Comparison of ENCODE assay signal across 17 cellular contexts in genomic region chr11:59574467-59574866, GRCh38. TPM values are rescaled to one million over a fixed set of nuclear protein-coding genes. Genes with fewer than 3 reads are reported as not detected.
DNase-seq lines count a peak whose midpoint lies in the region; ATAC-seq and TF ChIP-seq lines count a peak whose summit lies in the region.
"Had no signal": no experiment of that assay in that cellular context is flagged by ENCODE, and none has a peak within 500 bp of the region (broad histone marks: within the 10 kb centered on the region; RNA-seq: fewer than 3 reads in every experiment).

No MANE protein-coding gene starts in this region.

- H3K27me3 Mint-ChIP-seq in HFFc6 (ENCODE audit: insufficient read depth) (peaks cover 2% of the 10 kb centered on the region; the same call in 1 of the 2 replicates), progenitor cell of endocrine pancreas (no peaks in the 10 kb centered on the region)

- no peak overlapping the region for H3K4me3 ChIP-seq in AG10803 (ENCODE audit: low read length)
- H3K4me3 ChIP-seq: ovary had no signal

- peak overlapping the region; percentile 51 for H3K27ac ChIP-seq in epithelial cell of prostate

- ATAC-seq in HG03139 (IDR thresholded peaks at IDR 0.05; ENCODE audit: unreplicated experiment), result no peak

- H3K36me3 Mint-ChIP-seq in HFFc6 (ENCODE audit: low read depth) (peaks cover 56% of the 10 kb centered on the region), progenitor cell of endocrine pancreas (ENCODE audit: insufficient read depth) (peaks cover 24% of the 10 kb centered on the region)

- H3K4me3 Mint-ChIP-seq in HFFc6, result no peak overlapping the region
- H3K4me3 Mint-ChIP-seq in progenitor cell of endocrine pancreas (ENCODE audit: low read depth), result no peak overlapping the region
- H3K4me3 Mint-ChIP-seq: CD14-positive monocyte had no signal

- DNase-seq in AG10803 (ENCODE audit: low read depth) (peak; percentile 32), HFFc6 (no peak), epithelial cell of prostate (ENCODE audit: low read depth, low spot score) (no peak), progenitor cell of endocrine pancreas (ENCODE audit: low spot score, unreplicated experiment) (no peak), NCI-H1048 (lab: John Stamatoyannopoulos, UW) (no peak)
- no peak for DNase-seq in stimulated activated naive CD4-positive, alpha-beta T cell (lab: John Stamatoyannopoulos, UW)
- DNase-seq in activated CD4-positive, alpha-beta T cell treated with anti-CD3 and anti-CD28 coated beads, Interleukin-2, amount 50 U/mL, for 48 hours, result no peak
- DNase-seq: activated CD4-positive, alpha-beta T cell treated with anti-CD3 and anti-CD28 coated beads, Interleukin-2, amount 50 U/mL, for 4 hours; activated effector memory CD4-positive, alpha-beta T cell treated with anti-CD3 and anti-CD28 coated beads, Interleukin-2, amount 50 U/mL, for 16 hours; cerebellar nuclear complex; GDM1; mesendoderm; NCI-H1092 treated with DMSO at 0.1 percent for 48 hours; ovary; stimulated activated CD4-positive, alpha-beta T cell treated with anti-CD3 and anti-CD28 coated beads, Interleukin-2, amount 100 ng/mL, for 24 hours had no signal

- H3K9me3 Mint-ChIP-seq in HFFc6, result no peaks in the 10 kb centered on the region
- no peaks in the 10 kb centered on the region for H3K9me3 Mint-ChIP-seq in progenitor cell of endocrine pancreas (ENCODE audit: low read depth)

- TF ChIP-seq CTCF in AG10803 (conservative IDR thresholded peaks at IDR 0.05; ENCODE audit: low read length) (no peak), HFFc6 (IDR thresholded peaks at IDR 0.05) (no peak), progenitor cell of endocrine pancreas (IDR thresholded peaks at IDR 0.05; ENCODE audit: unreplicated experiment) (no peak)

- peaks cover 34% of the 10 kb centered on the region for H3K4me1 Mint-ChIP-seq in HFFc6 (ENCODE audit: low read depth)
- H3K4me1 Mint-ChIP-seq in progenitor cell of endocrine pancreas (ENCODE audit: low read depth), result no peaks in the 10 kb centered on the region

- H3K27ac Mint-ChIP-seq in HFFc6 (peak overlapping the region; percentile 89), progenitor cell of endocrine pancreas (peak overlapping the region; percentile 14)

RNA-seq across cellular contexts. Expression of gene OSBP, which starts 41.1 kb away (rescaled TPM):
- total RNA-seq in HFFc6 (2021; fragmentation: NEBNext Ultra II Directional; extraction: Animal tissue kit (Norgen Biotek cat#: 25700)), result 10 to 100 TPM; 39.0 to 45.6 (median 42.9) TPM
- 42.7 and 46.1 TPM in 2 replicates for total RNA-seq in progenitor cell of endocrine pancreas
